1 cellular context compared by ENCODE assay signal in the genomic region with DNA sequence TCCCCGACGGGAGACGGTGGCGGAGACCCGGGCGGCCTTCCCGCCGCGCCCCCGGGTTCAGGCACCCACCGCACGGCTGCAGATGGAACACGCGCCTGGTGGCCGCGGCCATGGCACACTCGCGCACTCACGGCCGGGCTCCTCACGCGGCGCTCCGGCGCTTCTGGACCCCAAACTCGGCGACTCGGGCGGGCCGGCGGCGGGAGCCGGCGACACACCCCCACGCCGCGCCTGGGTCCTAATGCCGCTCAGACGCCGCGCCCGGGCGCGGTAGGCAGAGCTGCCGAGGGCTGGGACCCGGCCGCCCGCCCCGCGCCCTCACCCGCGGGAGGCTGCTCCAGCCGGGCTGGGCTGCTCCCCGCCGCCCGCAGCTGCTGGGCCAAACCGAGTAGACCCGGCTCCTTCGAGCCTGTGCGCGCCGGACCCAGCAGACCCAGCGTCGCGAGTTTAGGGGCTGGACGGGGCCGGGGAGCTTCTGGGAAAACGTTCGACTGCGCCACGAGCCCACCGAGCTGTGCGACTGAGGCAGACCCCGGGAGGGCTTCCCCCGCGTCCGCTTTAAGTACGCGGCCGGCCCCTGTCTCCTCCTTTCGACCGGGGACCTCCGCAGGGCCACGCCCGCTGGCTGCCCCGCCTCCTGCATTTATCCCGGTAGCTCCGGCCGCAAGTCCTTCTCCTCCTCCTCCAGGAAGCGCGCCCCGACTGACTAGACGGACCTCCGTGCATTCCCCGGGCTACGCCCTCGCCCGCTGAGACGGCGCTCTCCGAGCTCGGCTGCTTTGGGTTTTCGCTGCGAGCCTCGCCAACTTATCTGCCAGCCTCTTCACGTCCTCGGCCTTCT.
A peak's percentile ranks its signal among the peaks of the same experiment; 100 is the strongest.
TF ChIP-seq lines count a peak whose summit lies in the region.

A gene (minus strand): TSS at position 165 of the 841 bp plus-strand sequence. CDS start 53 bp downstream, at position 112.

TF ChIP-seq in HepG2, 621 proteins besides CTCF, POLR2A, EP300 and RAD21 (continued from another document and continues in another):
- TF ChIP-seq, protein P1, sequence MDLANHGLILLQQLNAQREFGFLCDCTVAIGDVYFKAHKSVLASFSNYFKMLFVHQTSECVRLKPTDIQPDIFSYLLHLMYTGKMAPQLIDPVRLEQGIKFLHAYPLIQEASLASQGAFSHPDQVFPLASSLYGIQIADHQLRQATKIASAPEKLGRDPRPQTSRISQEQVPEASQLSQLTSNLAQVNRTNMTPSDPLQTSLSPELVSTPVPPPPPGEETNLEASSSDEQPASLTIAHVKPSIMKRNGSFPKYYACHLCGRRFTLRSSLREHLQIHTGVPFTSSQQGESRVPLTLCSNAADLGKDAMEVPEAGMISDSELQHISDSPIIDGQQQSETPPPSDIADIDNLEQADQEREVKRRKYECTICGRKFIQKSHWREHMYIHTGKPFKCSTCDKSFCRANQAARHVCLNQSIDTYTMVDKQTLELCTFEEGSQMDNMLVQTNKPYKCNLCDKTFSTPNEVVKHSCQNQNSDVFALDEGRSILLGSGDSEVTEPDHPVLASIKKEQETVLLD (CRISPR knock-in tag; IDR thresholded peaks at IDR 0.05; ENCODE audit: low read depth) = 0 out of 2 replicates have a peak, but pooled peaks have one; percentile 35
- TF ChIP-seq MATR3 (CRISPR knock-in tag; IDR thresholded peaks at IDR 0.05) (no peak; the same call in 1 of the 2 replicates), XRCC5 (optimal IDR thresholded peaks at IDR 0.05; ENCODE audit: low read length) (peak; percentile 36), SMARCC2 (IDR thresholded peaks at IDR 0.05) (no peak), TEAD3 (CRISPR knock-in tag; optimal IDR thresholded peaks at IDR 0.05; ENCODE audit: borderline replicate concordance) (peak; percentile 40), YY1 (IDR thresholded peaks at IDR 0.05; ENCODE audit: insufficient read depth, insufficient replicate concordance, low read depth, low read length) (peak; percentile 30), PHF8 (CRISPR knock-in tag; IDR thresholded peaks at IDR 0.05) (peak; percentile 44), ZIK1 (CRISPR knock-in tag; IDR thresholded peaks at IDR 0.05; ENCODE audit: borderline replicate concordance, low read depth) (no peak), TMF1 (CRISPR knock-in tag; IDR thresholded peaks at IDR 0.05; ENCODE audit: low read depth) (no peak), ZNF83 (CRISPR knock-in tag; IDR thresholded peaks at IDR 0.05; ENCODE audit: borderline replicate concordance) (no peak), ATRX (CRISPR knock-in tag; IDR thresholded peaks at IDR 0.05; ENCODE audit: borderline replicate concordance) (no peak), ZNF256 (CRISPR knock-in tag; conservative IDR thresholded peaks at IDR 0.05) (peak; percentile 77), ZNF124 (CRISPR knock-in tag; IDR thresholded peaks at IDR 0.05) (peak; percentile 65), ZSCAN9 (CRISPR knock-in tag; IDR thresholded peaks at IDR 0.05; ENCODE audit: borderline replicate concordance) (0 out of 2 replicates have a peak, but pooled peaks have one; percentile 12), CENPT (CRISPR knock-in tag; IDR thresholded peaks at IDR 0.05; ENCODE audit: low read depth) (0 out of 2 replicates have a peak, but pooled peaks have one; percentile 44), BRCA1 (CRISPR knock-in tag; IDR thresholded peaks at IDR 0.05) (0 out of 2 replicates have a peak, but pooled peaks have one; percentile 55), ZNF44 (CRISPR knock-in tag; IDR thresholded peaks at IDR 0.05) (no peak), NR2F2 (IDR thresholded peaks at IDR 0.05; ENCODE audit: borderline replicate concordance, low read depth) (no peak), PTBP1 (IDR thresholded peaks at IDR 0.05; ENCODE audit: low read depth, low read length, poor library complexity, severe bottlenecking) (peak; percentile 59), GATAD2A (CRISPR knock-in tag; IDR thresholded peaks at IDR 0.05) (no peak), YEATS2 (CRISPR knock-in tag; IDR thresholded peaks at IDR 0.05; ENCODE audit: borderline replicate concordance) (no peak), MED8 (CRISPR knock-in tag; IDR thresholded peaks at IDR 0.05; ENCODE audit: insufficient replicate concordance) (no peak), ZNF354B (CRISPR knock-in tag; IDR thresholded peaks at IDR 0.05) (0 out of 2 replicates have a peak, but pooled peaks have one; percentile 64), SP4 (CRISPR knock-in tag; IDR thresholded peaks at IDR 0.05) (0 out of 2 replicates have a peak, but pooled peaks have one; percentile 29), ZBTB38 (CRISPR knock-in tag; IDR thresholded peaks at IDR 0.05) (peak; percentile 29; the same call in 1 of the 2 replicates), ZNF101 (CRISPR knock-in tag; IDR thresholded peaks at IDR 0.05; ENCODE audit: borderline replicate concordance, low read depth) (no peak), SRSF1 (optimal IDR thresholded peaks at IDR 0.05; ENCODE audit: low read depth, low read length) (peak; percentile 48), HMGA1 (CRISPR knock-in tag; conservative IDR thresholded peaks at IDR 0.05) (no peak), SNAI1 (CRISPR knock-in tag; IDR thresholded peaks at IDR 0.05; ENCODE audit: borderline replicate concordance) (0 out of 2 replicates have a peak, but pooled peaks have one; percentile 2), ZNF703 (CRISPR knock-in tag; IDR thresholded peaks at IDR 0.05; ENCODE audit: borderline replicate concordance) (0 out of 2 replicates have a peak, but pooled peaks have one; percentile 42), NCOR1 (IDR thresholded peaks at IDR 0.05; ENCODE audit: borderline replicate concordance, low read length) (no peak), HNF4G (IDR thresholded peaks at IDR 0.05; ENCODE audit: borderline replicate concordance, low read depth, low read length) (peak; percentile 39; the same call in 1 of the 2 replicates), HNF4G (CRISPR knock-in tag; IDR thresholded peaks at IDR 0.05; ENCODE audit: borderline replicate concordance, low read depth) (peak; percentile 69; the same call in 1 of the 2 replicates), MTF2 (CRISPR knock-in tag; IDR thresholded peaks at IDR 0.05; ENCODE audit: borderline replicate concordance) (peak; percentile 87), ZBTB1 (CRISPR knock-in tag; IDR thresholded peaks at IDR 0.05; ENCODE audit: borderline replicate concordance) (no peak)
- TF ChIP-seq, protein P2, sequence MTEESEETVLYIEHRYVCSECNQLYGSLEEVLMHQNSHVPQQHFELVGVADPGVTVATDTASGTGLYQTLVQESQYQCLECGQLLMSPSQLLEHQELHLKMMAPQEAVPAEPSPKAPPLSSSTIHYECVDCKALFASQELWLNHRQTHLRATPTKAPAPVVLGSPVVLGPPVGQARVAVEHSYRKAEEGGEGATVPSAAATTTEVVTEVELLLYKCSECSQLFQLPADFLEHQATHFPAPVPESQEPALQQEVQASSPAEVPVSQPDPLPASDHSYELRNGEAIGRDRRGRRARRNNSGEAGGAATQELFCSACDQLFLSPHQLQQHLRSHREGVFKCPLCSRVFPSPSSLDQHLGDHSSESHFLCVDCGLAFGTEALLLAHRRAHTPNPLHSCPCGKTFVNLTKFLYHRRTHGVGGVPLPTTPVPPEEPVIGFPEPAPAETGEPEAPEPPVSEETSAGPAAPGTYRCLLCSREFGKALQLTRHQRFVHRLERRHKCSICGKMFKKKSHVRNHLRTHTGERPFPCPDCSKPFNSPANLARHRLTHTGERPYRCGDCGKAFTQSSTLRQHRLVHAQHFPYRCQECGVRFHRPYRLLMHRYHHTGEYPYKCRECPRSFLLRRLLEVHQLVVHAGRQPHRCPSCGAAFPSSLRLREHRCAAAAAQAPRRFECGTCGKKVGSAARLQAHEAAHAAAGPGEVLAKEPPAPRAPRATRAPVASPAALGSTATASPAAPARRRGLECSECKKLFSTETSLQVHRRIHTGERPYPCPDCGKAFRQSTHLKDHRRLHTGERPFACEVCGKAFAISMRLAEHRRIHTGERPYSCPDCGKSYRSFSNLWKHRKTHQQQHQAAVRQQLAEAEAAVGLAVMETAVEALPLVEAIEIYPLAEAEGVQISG (CRISPR knock-in tag; IDR thresholded peaks at IDR 0.05) = peak; percentile 6; the same call in 1 of the 2 replicates
- TF ChIP-seq, protein P3, sequence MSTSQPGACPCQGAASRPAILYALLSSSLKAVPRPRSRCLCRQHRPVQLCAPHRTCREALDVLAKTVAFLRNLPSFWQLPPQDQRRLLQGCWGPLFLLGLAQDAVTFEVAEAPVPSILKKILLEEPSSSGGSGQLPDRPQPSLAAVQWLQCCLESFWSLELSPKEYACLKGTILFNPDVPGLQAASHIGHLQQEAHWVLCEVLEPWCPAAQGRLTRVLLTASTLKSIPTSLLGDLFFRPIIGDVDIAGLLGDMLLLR (CRISPR knock-in tag; IDR thresholded peaks at IDR 0.05) = no peak
- TF ChIP-seq, protein P4, sequence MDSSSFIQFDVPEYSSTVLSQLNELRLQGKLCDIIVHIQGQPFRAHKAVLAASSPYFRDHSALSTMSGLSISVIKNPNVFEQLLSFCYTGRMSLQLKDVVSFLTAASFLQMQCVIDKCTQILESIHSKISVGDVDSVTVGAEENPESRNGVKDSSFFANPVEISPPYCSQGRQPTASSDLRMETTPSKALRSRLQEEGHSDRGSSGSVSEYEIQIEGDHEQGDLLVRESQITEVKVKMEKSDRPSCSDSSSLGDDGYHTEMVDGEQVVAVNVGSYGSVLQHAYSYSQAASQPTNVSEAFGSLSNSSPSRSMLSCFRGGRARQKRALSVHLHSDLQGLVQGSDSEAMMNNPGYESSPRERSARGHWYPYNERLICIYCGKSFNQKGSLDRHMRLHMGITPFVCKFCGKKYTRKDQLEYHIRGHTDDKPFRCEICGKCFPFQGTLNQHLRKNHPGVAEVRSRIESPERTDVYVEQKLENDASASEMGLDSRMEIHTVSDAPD (CRISPR knock-in tag; IDR thresholded peaks at IDR 0.05) = no peak
- TF ChIP-seq, protein P5, sequence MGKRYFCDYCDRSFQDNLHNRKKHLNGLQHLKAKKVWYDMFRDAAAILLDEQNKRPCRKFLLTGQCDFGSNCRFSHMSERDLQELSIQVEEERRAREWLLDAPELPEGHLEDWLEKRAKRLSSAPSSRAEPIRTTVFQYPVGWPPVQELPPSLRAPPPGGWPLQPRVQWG (CRISPR knock-in tag; IDR thresholded peaks at IDR 0.05; ENCODE audit: borderline replicate concordance, low read depth) = 0 out of 2 replicates have a peak, but pooled peaks have one; percentile 55
- TF ChIP-seq, protein P6, sequence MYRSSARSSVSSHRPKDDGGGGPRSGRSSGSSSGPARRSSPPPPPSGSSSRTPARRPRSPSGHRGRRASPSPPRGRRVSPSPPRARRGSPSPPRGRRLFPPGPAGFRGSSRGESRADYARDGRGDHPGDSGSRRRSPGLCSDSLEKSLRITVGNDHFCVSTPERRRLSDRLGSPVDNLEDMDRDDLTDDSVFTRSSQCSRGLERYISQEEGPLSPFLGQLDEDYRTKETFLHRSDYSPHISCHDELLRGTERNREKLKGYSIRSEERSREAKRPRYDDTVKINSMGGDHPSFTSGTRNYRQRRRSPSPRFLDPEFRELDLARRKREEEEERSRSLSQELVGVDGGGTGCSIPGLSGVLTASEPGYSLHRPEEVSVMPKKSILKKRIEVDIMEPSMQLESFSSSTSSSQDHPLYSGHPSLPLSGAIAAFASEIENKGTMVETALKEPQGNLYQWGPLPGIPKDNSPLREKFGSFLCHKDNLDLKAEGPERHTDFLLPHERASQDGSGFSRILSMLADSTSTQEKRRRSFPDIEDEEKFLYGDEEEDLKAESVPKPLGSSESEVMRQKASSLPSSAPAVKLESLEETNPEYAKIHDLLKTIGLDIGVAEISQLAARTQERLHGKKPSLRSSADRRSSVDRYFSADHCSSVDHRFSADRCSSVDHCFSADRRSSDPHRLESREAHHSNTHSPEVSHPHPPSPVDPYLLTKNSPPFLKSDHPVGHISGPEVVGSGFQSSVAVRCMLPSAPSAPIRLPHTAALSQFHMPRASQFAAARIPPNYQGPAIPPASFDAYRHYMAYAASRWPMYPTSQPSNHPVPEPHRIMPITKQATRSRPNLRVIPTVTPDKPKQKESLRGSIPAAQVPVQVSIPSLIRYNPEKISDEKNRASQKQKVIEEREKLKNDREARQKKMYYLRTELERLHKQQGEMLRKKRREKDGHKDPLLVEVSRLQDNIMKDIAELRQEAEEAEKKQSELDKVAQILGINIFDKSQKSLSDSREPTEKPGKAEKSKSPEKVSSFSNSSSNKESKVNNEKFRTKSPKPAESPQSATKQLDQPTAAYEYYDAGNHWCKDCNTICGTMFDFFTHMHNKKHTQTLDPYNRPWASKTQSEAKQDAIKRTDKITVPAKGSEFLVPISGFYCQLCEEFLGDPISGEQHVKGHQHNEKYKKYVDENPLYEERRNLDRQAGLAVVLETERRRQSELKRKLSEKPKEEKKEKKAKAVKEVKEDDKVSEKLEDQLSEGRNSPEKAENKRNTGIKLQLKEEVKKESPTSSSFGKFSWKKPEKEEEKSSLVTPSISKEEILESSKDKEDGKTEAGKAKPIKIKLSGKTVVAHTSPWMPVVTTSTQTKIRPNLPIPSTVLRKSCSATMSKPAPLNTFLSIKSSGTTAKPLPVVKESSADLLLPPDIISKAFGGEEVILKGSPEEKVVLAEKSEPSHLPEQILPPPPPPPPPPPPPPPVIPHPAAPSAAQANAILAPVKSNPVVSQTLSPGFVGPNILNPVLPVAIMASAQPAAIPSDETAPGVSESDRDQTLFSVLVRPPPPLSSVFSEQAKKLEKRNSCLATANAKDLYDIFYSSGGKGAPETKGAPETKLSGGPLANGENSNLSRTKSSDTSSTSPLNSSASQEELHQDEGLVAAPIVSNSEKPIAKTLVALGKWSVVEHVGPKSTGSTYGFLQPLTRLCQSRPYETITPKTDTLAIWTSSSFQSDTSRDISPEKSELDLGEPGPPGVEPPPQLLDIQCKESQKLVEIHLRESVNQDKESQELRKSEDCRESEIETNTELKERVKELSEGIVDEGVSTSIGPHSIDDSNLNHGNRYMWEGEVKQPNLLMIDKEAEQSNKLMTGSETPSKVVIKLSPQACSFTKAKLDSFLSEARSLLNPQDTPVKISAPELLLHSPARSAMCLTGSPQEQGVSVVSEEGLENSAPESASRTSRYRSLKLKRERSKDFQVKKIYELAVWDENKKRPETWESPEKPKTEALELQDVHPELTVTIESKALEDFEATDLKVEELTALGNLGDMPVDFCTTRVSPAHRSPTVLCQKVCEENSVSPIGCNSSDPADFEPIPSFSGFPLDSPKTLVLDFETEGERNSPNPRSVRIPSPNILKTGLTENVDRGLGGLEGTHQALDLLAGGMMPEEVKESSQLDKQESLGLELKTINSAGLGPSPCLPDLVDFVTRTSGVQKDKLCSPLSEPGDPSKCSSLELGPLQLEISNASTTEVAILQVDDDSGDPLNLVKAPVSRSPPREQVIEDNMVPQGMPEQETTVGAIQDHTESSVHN (CRISPR knock-in tag; IDR thresholded peaks at IDR 0.05) = no peak
- TF ChIP-seq, protein P7, sequence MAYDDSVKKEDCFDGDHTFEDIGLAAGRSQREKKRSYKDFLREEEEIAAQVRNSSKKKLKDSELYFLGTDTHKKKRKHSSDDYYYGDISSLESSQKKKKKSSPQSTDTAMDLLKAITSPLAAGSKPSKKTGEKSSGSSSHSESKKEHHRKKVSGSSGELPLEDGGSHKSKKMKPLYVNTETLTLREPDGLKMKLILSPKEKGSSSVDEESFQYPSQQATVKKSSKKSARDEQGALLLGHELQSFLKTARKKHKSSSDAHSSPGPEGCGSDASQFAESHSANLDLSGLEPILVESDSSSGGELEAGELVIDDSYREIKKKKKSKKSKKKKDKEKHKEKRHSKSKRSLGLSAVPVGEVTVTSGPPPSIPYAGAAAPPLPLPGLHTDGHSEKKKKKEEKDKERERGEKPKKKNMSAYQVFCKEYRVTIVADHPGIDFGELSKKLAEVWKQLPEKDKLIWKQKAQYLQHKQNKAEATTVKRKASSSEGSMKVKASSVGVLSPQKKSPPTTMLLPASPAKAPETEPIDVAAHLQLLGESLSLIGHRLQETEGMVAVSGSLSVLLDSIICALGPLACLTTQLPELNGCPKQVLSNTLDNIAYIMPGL (CRISPR knock-in tag; IDR thresholded peaks at IDR 0.05; ENCODE audit: borderline replicate concordance in 1 of 2, low read depth in 1 of 2) = 0 out of 4 replicates have a peak, but pooled peaks of 1 of the 2 experiments have one; percentile 18
